11 cellular contexts compared by ENCODE assay signal in the genomic region with DNA sequence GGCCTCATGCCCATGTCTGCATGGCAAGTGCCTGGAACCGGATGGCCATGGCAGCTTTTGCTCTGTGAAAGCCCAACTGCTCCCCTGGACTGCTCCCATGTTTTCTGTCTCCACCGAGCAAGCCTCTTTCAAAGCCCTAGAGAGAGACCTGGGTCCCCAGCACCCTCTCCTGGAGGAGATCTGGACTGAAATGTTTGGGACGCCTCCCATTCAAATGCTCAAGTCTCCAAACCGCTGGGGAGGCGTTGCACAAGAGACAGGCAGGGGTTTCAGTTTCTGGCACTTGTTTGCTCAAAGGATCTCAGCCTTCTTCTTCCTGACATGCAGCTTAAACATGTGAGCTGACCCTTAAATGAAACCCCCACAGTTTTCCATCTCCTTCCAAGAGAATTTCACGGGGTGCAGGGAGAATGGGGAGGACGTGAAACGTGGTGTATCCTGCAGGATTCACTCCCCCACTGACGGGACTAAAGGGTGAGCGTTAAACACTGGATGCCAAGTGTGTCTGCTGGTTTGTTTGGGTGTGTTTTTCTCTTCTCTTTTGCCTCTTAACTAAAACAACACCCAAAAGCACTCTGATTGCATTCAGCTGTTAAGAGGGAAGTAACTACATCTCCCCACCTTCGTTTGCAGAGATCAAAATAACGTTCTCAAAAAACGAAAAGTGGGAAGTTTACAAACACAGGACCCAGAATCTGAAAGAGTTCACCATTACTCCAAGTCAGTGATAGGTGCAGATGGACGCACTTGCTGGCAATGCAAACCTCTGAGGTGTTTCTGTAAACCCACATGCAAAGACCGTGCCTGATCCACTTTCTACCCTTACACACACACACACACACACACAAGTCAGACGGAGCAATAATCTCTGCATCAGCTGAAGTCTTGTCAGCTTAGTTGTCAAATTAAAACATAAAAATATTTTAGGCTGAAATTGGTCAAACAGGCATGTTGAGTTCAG.
DNase-seq lines count a peak whose midpoint lies in the region; ATAC-seq and TF ChIP-seq lines count a peak whose summit lies in the region.
"Had no signal": no experiment of that assay in that cellular context is flagged by ENCODE, and none has a peak within 500 bp of the region (broad histone marks: within the 10 kb centered on the region; RNA-seq: fewer than 3 reads in every experiment).

No MANE protein-coding gene starts in this region.

- H3K36me3 Mint-ChIP-seq in stimulated activated naive CD8-positive, alpha-beta T cell treated with anti-CD3 and anti-CD28 coated beads, Interleukin-15, Interleukin-2, amounts not matched to agents 100 ng/mL and 50 ng/mL, for 24 hours (ENCODE audit: low read depth): no peaks in the 10 kb centered on the region

- H3K4me1 ChIP-seq in ascending aorta: peaks cover 0 to 14% of the 10 kb centered on the region in 2 donors
- no peaks in the 10 kb centered on the region for H3K4me1 ChIP-seq in hepatocyte (ENCODE audit: insufficient read depth)
- H3K4me1 ChIP-seq in HAP-1: peaks cover 4% of the 10 kb centered on the region

- no peaks in the 10 kb centered on the region for H3K4me1 Mint-ChIP-seq in stimulated activated naive CD8-positive, alpha-beta T cell treated with anti-CD3 and anti-CD28 coated beads, Interleukin-15, Interleukin-2, amounts not matched to agents 100 ng/mL and 50 ng/mL, for 24 hours (ENCODE audit: low read depth)
- no peaks in the 10 kb centered on the region for H3K4me1 Mint-ChIP-seq in stimulated activated naive CD8-positive, alpha-beta T cell treated with anti-CD3 and anti-CD28 coated beads, Interleukin-15, amount 100 ng/mL, for 72 hours

- no peak for DNase-seq in stimulated activated naive CD8-positive, alpha-beta T cell treated with anti-CD3 and anti-CD28 coated beads, Interleukin-15, amount 100 ng/mL, for 72 hours
- DNase-seq in ascending aorta (ENCODE audit: low spot score in 2 of 2) (peak in 1 of 2 donors; percentile 85), hepatocyte (ENCODE audit: low spot score) (no peak), amniotic stem cell (lab: John Stamatoyannopoulos, UW) (no peak), HAP-1 (ENCODE audit: low spot score in 2 of 2) (no peak)
- DNase-seq: activated naive CD4-positive, alpha-beta T cell treated with anti-CD3 and anti-CD28 coated beads, Interleukin-2, amount 50 U/mL, for 16 hours; NCI-H187 treated with DMSO at 0.1 percent for 48 hours had no signal

- no peak overlapping the region for H2AFZ ChIP-seq in hepatocyte

- TF ChIP-seq CTCF in ascending aorta (IDR thresholded peaks at IDR 0.05): peak in 2 of 3 experiments; percentile 56 to 63
- TF ChIP-seq CTCF in hepatocyte (IDR thresholded peaks at IDR 0.05; ENCODE audit: poor library complexity): peak; percentile 21

- no peak for ATAC-seq in stimulated activated naive CD8-positive, alpha-beta T cell treated with anti-CD3 and anti-CD28 coated beads, Interleukin-15, amount 100 ng/mL, for 72 hours
- ATAC-seq in GM21723 (IDR thresholded peaks at IDR 0.05; ENCODE audit: unreplicated experiment): no peak
- no peak for ATAC-seq in GM18520 (IDR thresholded peaks at IDR 0.05; ENCODE audit: unreplicated experiment)

- no peaks in the 10 kb centered on the region for H3K9me2 ChIP-seq in hepatocyte (replicated peaks; ENCODE audit: insufficient read depth)

- H3K27me3 Mint-ChIP-seq in stimulated activated naive CD8-positive, alpha-beta T cell treated with anti-CD3 and anti-CD28 coated beads, Interleukin-15, Interleukin-2, amounts not matched to agents 100 ng/mL and 50 ng/mL, for 24 hours: peaks cover 43% of the 10 kb centered on the region
- peaks cover 46% of the 10 kb centered on the region for H3K27me3 Mint-ChIP-seq in stimulated activated naive CD8-positive, alpha-beta T cell treated with anti-CD3 and anti-CD28 coated beads, Interleukin-15, amount 100 ng/mL, for 72 hours

- H3K27ac Mint-ChIP-seq in stimulated activated naive CD8-positive, alpha-beta T cell treated with anti-CD3 and anti-CD28 coated beads, Interleukin-15, Interleukin-2, amounts not matched to agents 100 ng/mL and 50 ng/mL, for 24 hours: no peak overlapping the region
- no peak overlapping the region for H3K27ac Mint-ChIP-seq in stimulated activated naive CD8-positive, alpha-beta T cell treated with anti-CD3 and anti-CD28 coated beads, Interleukin-15, amount 100 ng/mL, for 72 hours

- intact Hi-C loops in ascending aorta (cut with DNase I): loop anchor here (1.0 to 5.0 kb wide), 6 partner anchors 128 to 398 kb away; no protein-coding TSS in a partner anchor

- H3K9me3 Mint-ChIP-seq in stimulated activated naive CD8-positive, alpha-beta T cell treated with anti-CD3 and anti-CD28 coated beads, Interleukin-15, Interleukin-2, amounts not matched to agents 100 ng/mL and 50 ng/mL, for 24 hours: no peaks in the 10 kb centered on the region
- no peaks in the 10 kb centered on the region for H3K9me3 Mint-ChIP-seq in stimulated activated naive CD8-positive, alpha-beta T cell treated with anti-CD3 and anti-CD28 coated beads, Interleukin-15, amount 100 ng/mL, for 72 hours

- H3K9me3 ChIP-seq in ascending aorta (no peaks in the 10 kb centered on the region), hepatocyte (ENCODE audit: low read depth) (no peaks in the 10 kb centered on the region), HAP-1 (no peaks in the 10 kb centered on the region)
- H3K9me3 ChIP-seq: BLaER1 treated with 17β-estradiol and CSF1 and Interleukin-3, amounts not matched to agents 10 nM and 100 nM had no signal

- 57% methylated on average over 16 of the region's 16 CpGs for WGBS in hepatocyte (ENCODE audit: low lambda C conversion rate, missing lambda C conversion rate)

- H3K4me3 ChIP-seq in ascending aorta (peak overlapping the region; percentile 40 to 66), hepatocyte (no peak overlapping the region), HAP-1 (no peak overlapping the region)
- H3K4me3 ChIP-seq: BLaER1 treated with 17β-estradiol and CSF1 and Interleukin-3, amounts not matched to agents 10 nM and 100 nM had no signal

- H3K27me3 ChIP-seq in ascending aorta (no peaks in the 10 kb centered on the region), hepatocyte (peaks cover 14% of the 10 kb centered on the region), HAP-1 (ENCODE audit: low read depth) (no peaks in the 10 kb centered on the region)
- H3K27me3 ChIP-seq: BLaER1 treated with 17β-estradiol and CSF1 and Interleukin-3, amounts not matched to agents 10 nM and 100 nM had no signal

- no peaks in the 10 kb centered on the region for H4K20me1 ChIP-seq in hepatocyte (ENCODE audit: insufficient read depth, poor library complexity, severe bottlenecking)
- H4K20me1 ChIP-seq: BLaER1 treated with 17β-estradiol and CSF1 and Interleukin-3, amounts not matched to agents 10 nM and 100 nM had no signal

- no peak overlapping the region for H3K4me2 ChIP-seq in hepatocyte

- H3K79me2 ChIP-seq in hepatocyte: no peaks in the 10 kb centered on the region

- no peaks in the 10 kb centered on the region for H3K36me3 ChIP-seq in ascending aorta
- no peaks in the 10 kb centered on the region for H3K36me3 ChIP-seq in hepatocyte (replicated peaks; ENCODE audit: insufficient read depth, low read depth)
- no peaks in the 10 kb centered on the region for H3K36me3 ChIP-seq in HAP-1 (replicated peaks)
- H3K36me3 ChIP-seq: BLaER1 treated with 17β-estradiol and CSF1 and Interleukin-3, amounts not matched to agents 10 nM and 100 nM had no signal

- peak overlapping the region; percentile 35 for H3K4me3 Mint-ChIP-seq in stimulated activated naive CD8-positive, alpha-beta T cell treated with anti-CD3 and anti-CD28 coated beads, Interleukin-15, Interleukin-2, amounts not matched to agents 100 ng/mL and 50 ng/mL, for 24 hours
- no peak overlapping the region for H3K4me3 Mint-ChIP-seq in stimulated activated naive CD8-positive, alpha-beta T cell treated with anti-CD3 and anti-CD28 coated beads, Interleukin-15, amount 100 ng/mL, for 72 hours

- in situ Hi-C loops in HAP-1 (cut with MboI; ENCODE audit: low sequenced_read_pairs): loop anchor here (5.0 kb wide), 1 partner anchor 498 kb away; no protein-coding TSS in a partner anchor

- H3K27ac ChIP-seq in ascending aorta (peak overlapping the region; percentile 86 to 90), hepatocyte (no peak overlapping the region)
- H3K27ac ChIP-seq: BLaER1 treated with 17β-estradiol and CSF1 and Interleukin-3, amounts not matched to agents 10 nM and 100 nM had no signal

Comparison
In these comparisons a context has a peak if more than half of its experiments do, and no peak if none do; other contexts are left out.
1. H3K4me3 ChIP-seq: peak in ascending aorta (2 of 2); none in hepatocyte (single experiment) and HAP-1 (single experiment).